Comparison of ENCODE assay signal across 10 cellular contexts in the genomic region with DNA sequence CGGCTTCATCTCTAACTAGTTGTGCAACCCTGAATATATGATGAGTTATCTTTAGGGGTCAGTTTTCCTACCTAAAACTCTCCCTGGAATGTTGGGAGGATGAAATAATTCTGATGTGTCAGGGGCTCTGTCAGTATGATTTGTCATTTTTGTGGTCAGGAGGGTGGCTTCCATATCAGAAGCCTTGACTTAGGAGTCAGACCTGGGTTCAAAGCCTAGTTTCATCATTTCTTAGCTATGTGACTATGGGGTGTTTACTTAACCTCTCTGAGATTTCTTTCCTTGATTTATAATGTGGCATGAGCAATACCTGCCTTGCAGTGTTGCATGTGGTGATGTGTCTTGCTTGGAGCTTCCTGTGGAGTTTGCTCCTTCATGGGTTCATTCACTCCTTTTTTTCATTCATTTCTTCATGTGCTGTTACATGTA.
DNase-seq lines count a peak whose midpoint lies in the region; ATAC-seq, FAIRE-seq and TF ChIP-seq lines count a peak whose summit lies in the region.
"Had no signal": no experiment of that assay in that cellular context is flagged by ENCODE, and none has a peak within 500 bp of the region (broad histone marks: within the 10 kb centered on the region; RNA-seq: fewer than 3 reads in every experiment).

No MANE protein-coding gene starts in this region.

- no peak for TF ChIP-seq EP300 in upper lobe of left lung (IDR thresholded peaks at IDR 0.05)

- no peaks in the 10 kb centered on the region for H3K27me3 ChIP-seq in keratinocyte (ENCODE audit: control insufficient read depth, extremely low read depth, insufficient read depth, low read length)
- no peaks in the 10 kb centered on the region for H3K27me3 ChIP-seq in upper lobe of left lung

- no peaks in the 10 kb centered on the region for H3K36me3 ChIP-seq in keratinocyte (ENCODE audit: control insufficient read depth in 2 of 2, extremely low read depth in 1 of 2, insufficient read depth in 2 of 2, low read length in 2 of 2)
- no peaks in the 10 kb centered on the region for H3K36me3 ChIP-seq in upper lobe of left lung

- peak overlapping the region; percentile 85 for H3K27ac ChIP-seq in keratinocyte (ENCODE audit: control insufficient read depth, insufficient read depth, low read length)
- H3K27ac ChIP-seq in upper lobe of left lung = peak overlapping the region; percentile 70 to 79 (median 74)

- peak overlapping the region; percentile 75 for H3K27ac Mint-ChIP-seq in activated naive CD8-positive, alpha-beta T cell
- no peak overlapping the region for H3K27ac Mint-ChIP-seq in activated naive CD8-positive, alpha-beta T cell treated with anti-CD3 and anti-CD28 coated beads for 36 hours
- peak overlapping the region; percentile 88 for H3K27ac Mint-ChIP-seq in activated T-helper 1 cell treated with anti-CD3 and anti-CD28 coated beads, Interleukin-12 subunit alpha, Interleukin-12 subunit beta, Interleukin-2, Interleukin-4 antibody, amounts not matched to agents 30 ng/mL and 10 ng/mL and 1 ng/mL, durations not matched to agents 14 hours and 24 hours and 36 hours

- no peak for ATAC-seq in upper lobe of left lung (ENCODE audit: low FRiP score in 2 of 2)

- no peaks in the 10 kb centered on the region for H3K9me3 Mint-ChIP-seq in activated naive CD8-positive, alpha-beta T cell (ENCODE audit: low read depth)
- no peaks in the 10 kb centered on the region for H3K9me3 Mint-ChIP-seq in activated naive CD8-positive, alpha-beta T cell treated with anti-CD3 and anti-CD28 coated beads for 36 hours
- H3K9me3 Mint-ChIP-seq in activated T-helper 1 cell treated with anti-CD3 and anti-CD28 coated beads, Interleukin-12 subunit alpha, Interleukin-12 subunit beta, Interleukin-2, Interleukin-4 antibody, amounts not matched to agents 30 ng/mL and 10 ng/mL and 1 ng/mL, durations not matched to agents 14 hours and 24 hours and 36 hours = no peaks in the 10 kb centered on the region

- H3K9me3 ChIP-seq in keratinocyte (ENCODE audit: control insufficient read depth, low read depth, low read length) (no peaks in the 10 kb centered on the region), upper lobe of left lung (no peaks in the 10 kb centered on the region)

- peaks cover 6% of the 10 kb centered on the region for H3K36me3 Mint-ChIP-seq in activated naive CD8-positive, alpha-beta T cell
- peaks cover 1% of the 10 kb centered on the region for H3K36me3 Mint-ChIP-seq in activated naive CD8-positive, alpha-beta T cell treated with anti-CD3 and anti-CD28 coated beads for 36 hours
- H3K36me3 Mint-ChIP-seq in activated T-helper 1 cell treated with anti-CD3 and anti-CD28 coated beads, Interleukin-12 subunit alpha, Interleukin-12 subunit beta, Interleukin-2, Interleukin-4 antibody, amounts not matched to agents 30 ng/mL and 10 ng/mL and 1 ng/mL, durations not matched to agents 14 hours and 24 hours and 36 hours (ENCODE audit: low read depth) = peaks cover 30% of the 10 kb centered on the region

- no peak overlapping the region for H2AFZ ChIP-seq in keratinocyte (ENCODE audit: control insufficient read depth, low read length)

- peaks cover 36% of the 10 kb centered on the region for H3K4me1 Mint-ChIP-seq in activated naive CD8-positive, alpha-beta T cell (ENCODE audit: low read depth)
- H3K4me1 Mint-ChIP-seq in activated naive CD8-positive, alpha-beta T cell treated with anti-CD3 and anti-CD28 coated beads for 36 hours = peaks cover 26% of the 10 kb centered on the region
- peaks cover 65% of the 10 kb centered on the region for H3K4me1 Mint-ChIP-seq in activated T-helper 1 cell treated with anti-CD3 and anti-CD28 coated beads, Interleukin-12 subunit alpha, Interleukin-12 subunit beta, Interleukin-2, Interleukin-4 antibody, amounts not matched to agents 30 ng/mL and 10 ng/mL and 1 ng/mL, durations not matched to agents 14 hours and 24 hours and 36 hours (ENCODE audit: low read depth)

- 96 to 100% methylated on average over 1 of the region's 1 CpG for WGBS in upper lobe of left lung, 2 donors

- H3K4me2 ChIP-seq in keratinocyte (ENCODE audit: control insufficient read depth, extremely low read depth, insufficient read depth, low read depth, low read length) = peak overlapping the region; percentile 72

- no peaks in the 10 kb centered on the region for H4K20me1 ChIP-seq in keratinocyte (ENCODE audit: control insufficient read depth, extremely low read depth, insufficient read depth, low read length)

- peak; percentile 68 for FAIRE-seq in keratinocyte (lab: Jason Lieb, UNC)

- H3K27me3 Mint-ChIP-seq in activated naive CD8-positive, alpha-beta T cell = no peaks in the 10 kb centered on the region
- no peaks in the 10 kb centered on the region for H3K27me3 Mint-ChIP-seq in activated naive CD8-positive, alpha-beta T cell treated with anti-CD3 and anti-CD28 coated beads for 36 hours
- H3K27me3 Mint-ChIP-seq in activated T-helper 1 cell treated with anti-CD3 and anti-CD28 coated beads, Interleukin-12 subunit alpha, Interleukin-12 subunit beta, Interleukin-2, Interleukin-4 antibody, amounts not matched to agents 30 ng/mL and 10 ng/mL and 1 ng/mL, durations not matched to agents 14 hours and 24 hours and 36 hours (ENCODE audit: insufficient read depth) = no peaks in the 10 kb centered on the region

- H3K4me3 ChIP-seq in keratinocyte (ENCODE audit: control insufficient read depth in 2 of 3, extremely low read depth in 1 of 3, insufficient read depth in 2 of 3, low read depth in 1 of 3, low read length in 3 of 3) = no peak overlapping the region
- no peak overlapping the region for H3K4me3 ChIP-seq in upper lobe of left lung

- H3K4me3 Mint-ChIP-seq in activated naive CD8-positive, alpha-beta T cell = no peak overlapping the region
- no peak overlapping the region for H3K4me3 Mint-ChIP-seq in activated naive CD8-positive, alpha-beta T cell treated with anti-CD3 and anti-CD28 coated beads for 36 hours
- H3K4me3 Mint-ChIP-seq in activated T-helper 1 cell treated with anti-CD3 and anti-CD28 coated beads, Interleukin-12 subunit alpha, Interleukin-12 subunit beta, Interleukin-2, Interleukin-4 antibody, amounts not matched to agents 30 ng/mL and 10 ng/mL and 1 ng/mL, durations not matched to agents 14 hours and 24 hours and 36 hours = peak overlapping the region; percentile 62

- TF ChIP-seq CTCF in keratinocyte (optimal IDR thresholded peaks at IDR 0.05 in 1 of 3, IDR thresholded peaks at IDR 0.05 in 1 of 3, conservative IDR thresholded peaks at IDR 0.05 in 1 of 3; ENCODE audit: extremely low read depth in 1 of 3, insufficient read depth in 2 of 3, low read length in 3 of 3) (no peak), upper lobe of left lung (IDR thresholded peaks at IDR 0.05) (no peak)

- H3K4me1 ChIP-seq in keratinocyte (ENCODE audit: control insufficient read depth, extremely low read depth, insufficient read depth, low read length) = peaks cover 25% of the 10 kb centered on the region
- peaks cover 32 to 52% (median 38%) of the 10 kb centered on the region in 4 donors for H3K4me1 ChIP-seq in upper lobe of left lung

- dilution Hi-C loops in keratinocyte (cut with MboI; ENCODE audit: extremely low pct_ligation_motif_present, low sequenced_read_pairs) = no loop called here

- no peak for TF ChIP-seq POLR2A in upper lobe of left lung (IDR thresholded peaks at IDR 0.05)

- peak overlapping the region; percentile 42 for H3K9ac ChIP-seq in keratinocyte (ENCODE audit: control insufficient read depth, extremely low read depth, insufficient read depth, low read length)

- no peaks in the 10 kb centered on the region for H3K9me1 ChIP-seq in keratinocyte (ENCODE audit: control insufficient read depth, extremely low read depth, insufficient read depth, low read length)

- H3K79me2 ChIP-seq in keratinocyte (ENCODE audit: control insufficient read depth, insufficient read depth, low read length) = peaks cover 5% of the 10 kb centered on the region

- no peak for DNase-seq in activated naive CD8-positive, alpha-beta T cell treated with anti-CD3 and anti-CD28 coated beads for 36 hours
- no peak for DNase-seq in activated T-helper 1 cell treated with anti-CD3 and anti-CD28 coated beads, Interleukin-12 subunit alpha, Interleukin-12 subunit beta, Interleukin-2, Interleukin-4 antibody, amounts not matched to agents 30 ng/mL and 10 ng/mL and 1 ng/mL, durations not matched to agents 14 hours and 24 hours and 36 hours (ENCODE audit: low spot score)
- peak; percentile 95 for DNase-seq in keratinocyte (ENCODE audit: low read depth, low spot score)
- no peak for DNase-seq in upper lobe of left lung
- DNase-seq in GM19240 (ENCODE audit: insufficient read length, low spot score) = no peak
- DNase-seq in NCI-H510A treated with DMSO at 0.1 percent for 48 hours (lab: John Stamatoyannopoulos, UW) = no peak
- DNase-seq in NCI-H1417 (lab: John Stamatoyannopoulos, UW) = no peak
- DNase-seq: DMS 273 treated with DMSO at 0.1 percent for 48 hours, NCI-H748 treated with DMSO at 0.1 percent for 48 hours had no signal

- intact Hi-C loops in activated T-helper 1 cell treated with anti-CD3 and anti-CD28 coated beads, Interleukin-12 subunit alpha, Interleukin-12 subunit beta, Interleukin-2, Interleukin-4 antibody, amounts not matched to agents 30 ng/mL and 10 ng/mL and 1 ng/mL, durations not matched to agents 14 hours and 24 hours and 36 hours (cut with micrococcal nuclease) = no loop called here
